1 cellular context compared by ENCODE assay signal in genomic region chr7:22979861-22980260, GRCh38.
TF ChIP-seq lines count a peak whose summit lies in the region.

No MANE protein-coding gene starts in this region.

TF ChIP-seq in K562, 482 proteins besides CTCF, POLR2A, EP300 and RAD21:
- TF ChIP-seq TFE3 (CRISPR knock-in tag; IDR thresholded peaks at IDR 0.05) (peak; percentile 46; the same call in 1 of the 2 replicates), SREBF1 (IDR thresholded peaks at IDR 0.05; ENCODE audit: borderline replicate concordance, low read depth, low read length) (no peak), GTF2A2 (tag; IDR thresholded peaks at IDR 0.05) (no peak)
